26 cellular contexts compared by ENCODE assay signal in genomic region chr11:19173004-19173689, GRCh38. TPM values are rescaled to one million over a fixed set of nuclear protein-coding genes. Genes with fewer than 3 reads are reported as not detected.
"Had no signal": no experiment of that assay in that cellular context is flagged by ENCODE, and none has a peak within 500 bp of the region (broad histone marks: within the 10 kb centered on the region; RNA-seq: fewer than 3 reads in every experiment).

No MANE protein-coding gene starts in this region.

- H3K4me3 Mint-ChIP-seq: memory B cell, mesothelial cell of epicardium, natural killer cell, neural crest cell had no signal

- H3K4me1 Mint-ChIP-seq: memory B cell, mesothelial cell of epicardium, natural killer cell, neural crest cell had no signal

- H3K27me3 ChIP-seq: dorsolateral prefrontal cortex, ovary, right lobe of liver, spleen, stomach, transverse colon had no signal

- H3K9me3 Mint-ChIP-seq: memory B cell, mesothelial cell of epicardium, natural killer cell, neural crest cell had no signal

- H3K27me3 Mint-ChIP-seq: memory B cell had no signal

- H3K27ac ChIP-seq: coronary artery, dorsolateral prefrontal cortex, lower lobe of right lung, ovary, right lobe of liver, spleen, stomach, thoracic aorta, transverse colon had no signal

- H3K27ac Mint-ChIP-seq: memory B cell, mesothelial cell of epicardium, natural killer cell had no signal

- H3K4me3 ChIP-seq: coronary artery, dorsolateral prefrontal cortex, lower lobe of right lung, ovary, right lobe of liver, spleen, stomach, thoracic aorta, transverse colon had no signal

- DNase-seq: dorsolateral prefrontal cortex; effector CD8-positive, alpha-beta T cell; foreskin melanocyte; head of caudate nucleus; hypothalamus; kidney glomerular epithelial cell; lower lobe of right lung; natural killer cell; ovary; right lobe of liver; spleen; stimulated activated CD4-positive, alpha-beta T cell treated with anti-CD3 and anti-CD28 coated beads, Interleukin-15, amount 100 ng/mL, for 24 hours; stimulated activated CD4-positive, alpha-beta T cell treated with anti-CD3 and anti-CD28 coated beads, Interleukin-1b, Interleukin-23, amount 100 ng/mL, for 48 hours; stimulated activated CD4-positive, alpha-beta T cell treated with anti-CD3 and anti-CD28 coated beads, Interleukin-4, amount 100 ng/mL, for 24 hours; stimulated activated naive CD4-positive, alpha-beta T cell; stomach; substantia nigra; transverse colon had no signal

- H3K9me3 ChIP-seq: lower lobe of right lung, ovary, right lobe of liver, spleen, stomach, thoracic aorta, transverse colon had no signal

- H3K36me3 ChIP-seq: ovary, right lobe of liver had no signal

- H3K4me1 ChIP-seq: lower lobe of right lung, spleen, stomach, transverse colon had no signal

- ATAC-seq: left lobe of liver, lower lobe of right lung, natural killer cell, right lobe of liver had no signal

RNA-seq across cellular contexts. Expression of gene CSRP3, which starts 28.6 kb away (rescaled TPM):
- total RNA-seq: dorsolateral prefrontal cortex, left lobe of liver, lower lobe of right lung, mesothelial cell of epicardium, mucosa of gallbladder, natural killer cell, neural crest cell, posterior vena cava, spleen, stomach, thoracic aorta, transverse colon had no signal
